ENCODE assay signal across 19 cellular contexts in the genomic region with DNA sequence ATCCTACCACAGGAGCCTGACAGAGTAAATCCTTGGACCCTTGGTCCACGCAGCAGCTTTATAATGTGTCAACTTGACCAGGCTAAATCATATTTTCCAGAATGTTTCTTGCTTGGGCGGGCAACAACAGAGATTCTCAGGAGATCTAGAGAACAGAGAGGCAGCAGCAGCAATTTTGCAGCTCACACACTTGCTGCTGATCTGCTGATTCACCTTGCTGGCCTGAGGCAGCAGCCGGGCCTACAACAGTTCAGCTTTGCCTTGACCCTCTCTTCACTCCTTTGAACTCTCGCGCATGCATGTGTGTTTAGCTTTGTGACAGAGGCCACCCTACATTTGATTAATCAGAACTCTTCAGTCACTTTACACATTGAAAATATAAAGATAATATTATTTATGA.
"Had no signal": no experiment of that assay in that cellular context is flagged by ENCODE, and none has a peak within 500 bp of the region (broad histone marks: within the 10 kb centered on the region; RNA-seq: fewer than 3 reads in every experiment).

No MANE protein-coding gene starts in this region.

- H3K27ac Mint-ChIP-seq: endodermal cell; naive thymus-derived CD8-positive, alpha-beta T cell had no signal

- H3K9me3 ChIP-seq: mucosa of descending colon, stomach, thoracic aorta, transverse colon had no signal

- H3K9me3 Mint-ChIP-seq: endodermal cell had no signal

- ATAC-seq: foreskin keratinocyte; mucosa of descending colon; naive thymus-derived CD8-positive, alpha-beta T cell; right cardiac atrium had no signal

- H3K4me2 ChIP-seq: hepatocyte had no signal

- H2AFZ ChIP-seq: hepatocyte had no signal

- H3K79me2 ChIP-seq: hepatocyte had no signal

- H3K4me3 ChIP-seq: coronary artery, hepatocyte, mucosa of descending colon, stomach, thoracic aorta, transverse colon had no signal

- H3K4me1 ChIP-seq: transverse colon had no signal

- H3K4me3 Mint-ChIP-seq: endodermal cell; naive thymus-derived CD8-positive, alpha-beta T cell had no signal

- FAIRE-seq: endothelial cell of umbilical vein had no signal

- H3K27ac ChIP-seq: coronary artery, foreskin keratinocyte, hepatocyte, stomach, thoracic aorta, transverse colon had no signal

- H3K27me3 ChIP-seq: foreskin keratinocyte, hepatocyte, stomach, transverse colon had no signal

- DNase-seq: effector CD4-positive, alpha-beta T cell; endodermal cell; erythroblast; foreskin keratinocyte; kidney glomerular epithelial cell; mucosa of descending colon; naive thymus-derived CD8-positive, alpha-beta T cell; posterior cingulate gyrus; right cardiac atrium; small intestine; stimulated activated CD4-positive, alpha-beta T cell treated with anti-CD3 and anti-CD28 coated beads, Interleukin-12 subunit alpha, Interleukin-12 subunit beta, amount 100 ng/mL, for 4 hours; stimulated activated naive CD4-positive, alpha-beta T cell; stomach; substantia nigra; transverse colon had no signal

- H3K36me3 Mint-ChIP-seq: naive thymus-derived CD8-positive, alpha-beta T cell had no signal

- H3K4me1 Mint-ChIP-seq: endodermal cell; naive thymus-derived CD8-positive, alpha-beta T cell had no signal
